In genomic region chr6:82589509-82590206, GRCh38 we compare ENCODE assay signal across 9 cellular contexts.
DNase-seq lines count a peak whose midpoint lies in the region; ATAC-seq and TF ChIP-seq lines count a peak whose summit lies in the region.
"Had no signal": no experiment of that assay in that cellular context is flagged by ENCODE, and none has a peak within 500 bp of the region (broad histone marks: within the 10 kb centered on the region; RNA-seq: fewer than 3 reads in every experiment).

No MANE protein-coding gene starts in this region.

- TF ChIP-seq CTCF in GM06990 (IDR thresholded peaks at IDR 0.05; ENCODE audit: insufficient read depth, low read length, poor library complexity, severe bottlenecking) (peak; percentile 44), KMS-11 (conservative IDR thresholded peaks at IDR 0.05; ENCODE audit: low read depth, low read length) (peak; percentile 17; the same call in 1 of the 2 replicates), WERI-Rb-1 (IDR thresholded peaks at IDR 0.05; ENCODE audit: low read depth, low read length) (peak; percentile 25; the same call in 1 of the 2 replicates)

- H3K4me3 ChIP-seq in GM06990 (replicated peaks; ENCODE audit: low read depth, low read length), result no peak overlapping the region
- H3K4me3 ChIP-seq in KMS-11 (IDR thresholded peaks at IDR 0.05; ENCODE audit: insufficient read depth, low read depth, low read length), result no peak overlapping the region
- no peak overlapping the region for H3K4me3 ChIP-seq in WERI-Rb-1 (ENCODE audit: low read depth, low read length)

- no peaks in the 10 kb centered on the region for H3K9me3 ChIP-seq in WERI-Rb-1 (ENCODE audit: severe bottlenecking)

- H3K27me3 ChIP-seq in GM06990 (replicated peaks; ENCODE audit: control insufficient read depth, insufficient read depth, low read length), result no peaks in the 10 kb centered on the region
- H3K27me3 ChIP-seq in KMS-11 (ENCODE audit: insufficient read depth, low read depth), result no peaks in the 10 kb centered on the region
- H3K27me3 ChIP-seq in WERI-Rb-1 (ENCODE audit: insufficient read depth, low read depth, severe bottlenecking), result no peaks in the 10 kb centered on the region

- ATAC-seq in GM21619 (IDR thresholded peaks at IDR 0.05; ENCODE audit: unreplicated experiment), result peak; percentile 72

- no peaks in the 10 kb centered on the region for H3K79me2 ChIP-seq in KMS-11 (ENCODE audit: insufficient read depth, low read depth)
- H3K79me2 ChIP-seq: parathyroid adenoma had no signal

- no peaks in the 10 kb centered on the region for H3K4me1 ChIP-seq in KMS-11 (ENCODE audit: low read depth, poor library complexity, severe bottlenecking)
- H3K4me1 ChIP-seq: parathyroid adenoma had no signal

- peak; percentile 46 for DNase-seq in GM06990 (ENCODE audit: extremely low read depth, insufficient read length)
- DNase-seq in WERI-Rb-1, result peak; percentile 14
- peak; percentile 32 for DNase-seq in midbrain (lab: John Stamatoyannopoulos, UW)
- no peak for DNase-seq in NCI-H2107 (lab: John Stamatoyannopoulos, UW)
- no peak for DNase-seq in SIG-M5 treated with dmso at 0.1 percent for 504 hours (lab: John Stamatoyannopoulos, UW; ENCODE audit: unreplicated experiment)
- no peak for DNase-seq in activated CD4-positive, alpha-beta T cell treated with anti-CD3 and anti-CD28 coated beads, Interleukin-2, amount 50 U/mL, for 4 hours

- H3K4me2 ChIP-seq in KMS-11, result no peak overlapping the region

- no peak overlapping the region for H3K9ac ChIP-seq in KMS-11
- H3K9ac ChIP-seq: parathyroid adenoma had no signal

- no peaks in the 10 kb centered on the region for H4K20me1 ChIP-seq in KMS-11 (ENCODE audit: insufficient read depth)

- no peak overlapping the region for H2AFZ ChIP-seq in KMS-11 (ENCODE audit: low read depth)
- H2AFZ ChIP-seq: parathyroid adenoma had no signal

- H3K36me3 ChIP-seq in GM06990 (ENCODE audit: control insufficient read depth, insufficient read depth, low read length), result no peaks in the 10 kb centered on the region
- no peaks in the 10 kb centered on the region for H3K36me3 ChIP-seq in KMS-11 (ENCODE audit: insufficient read depth)
- no peaks in the 10 kb centered on the region for H3K36me3 ChIP-seq in WERI-Rb-1

- no peak overlapping the region for H3K27ac ChIP-seq in KMS-11
- H3K27ac ChIP-seq in WERI-Rb-1, result no peak overlapping the region
- H3K27ac ChIP-seq: parathyroid adenoma had no signal

Comparison
In these comparisons a context has a peak if more than half of its experiments do, and no peak if none do; other contexts are left out.
1. DNase-seq: peak in GM06990 (single experiment), WERI-Rb-1 (single experiment) and midbrain (single experiment); none in NCI-H2107 (single experiment), SIG-M5 treated with dmso at 0.1 percent for 504 hours (single experiment) and activated CD4-positive, alpha-beta T cell treated with anti-CD3 and anti-CD28 coated beads, Interleukin-2, amount 50 U/mL, for 4 hours (0 of 2).
2. Peak in every context shown above with its lines, with median percentiles within 50 percentile points of each other: CTCF ChIP-seq.